37 cellular contexts compared by ENCODE assay signal in genomic region chrX:28170713-28171112, GRCh38.
"Had no signal": no experiment of that assay in that cellular context is flagged by ENCODE, and none has a peak within 500 bp of the region (broad histone marks: within the 10 kb centered on the region; RNA-seq: fewer than 3 reads in every experiment).

No MANE protein-coding gene starts in this region.

- H3K36me3 ChIP-seq: ascending aorta, brain microvascular endothelial cell, breast epithelium had no signal

- DNase-seq: activated B cell treated with CpG ODN at 0.5 μM for 24 hours; activated CD4-positive, alpha-beta memory T cell treated with anti-CD3 and anti-CD28 coated beads for 36 hours; activated CD4-positive, alpha-beta T cell treated with anti-CD3 and anti-CD28 coated beads for 4 hours; activated CD4-positive, alpha-beta T cell treated with anti-CD3 and anti-CD28 coated beads, Interleukin-2, amount 10 ng/mL, durations not matched to agents 24 days and 14 days; activated CD4-positive, alpha-beta T cell treated with anti-CD3 and anti-CD28 coated beads, Interleukin-2, amount 50 U/mL, for 1 hour; activated CD4-positive, alpha-beta T cell treated with anti-CD3 and anti-CD28 coated beads, Interleukin-2, amount 50 U/mL, for 4 hours; activated CD4-positive, CD25-positive, alpha-beta regulatory T cell treated with anti-CD3 and anti-CD28 coated beads, Interleukin-2, amount 50 U/mL, for 72 hours; activated CD8-positive, alpha-beta memory T cell treated with anti-CD3 and anti-CD28 coated beads, Interleukin-2, amount 50 U/mL, for 4 hours; activated CD8-positive, alpha-beta T cell treated with anti-CD3 and anti-CD28 coated beads for 36 hours; activated effector memory CD4-positive, alpha-beta T cell treated with anti-CD3 and anti-CD28 coated beads, Interleukin-2, amount 50 U/mL, for 16 hours; activated gamma-delta T cell treated with Interleukin-2 at 50 U/mL for 16 hours; activated naive CD4-positive, alpha-beta T cell; activated naive CD4-positive, alpha-beta T cell treated with anti-CD3 and anti-CD28 coated beads, Interleukin-2, amount 10 ng/mL, durations not matched to agents 7 days and 5 days; activated naive CD8-positive, alpha-beta T cell treated with anti-CD3 and anti-CD28 coated beads, Interleukin-2, amount 10 ng/mL, durations not matched to agents 7 days and 5 days; activated naive CD8-positive, alpha-beta T cell treated with anti-CD3 and anti-CD28 coated beads, Interleukin-2, amount 50 U/mL, for 24 hours; activated T-cell treated with anti-CD3 and anti-CD28 coated beads for 4 hours; activated T-cell treated with anti-CD3 and anti-CD28 coated beads, Interleukin-2, amount 50 U/mL, for 1 hour; activated T-cell treated with anti-CD3 and anti-CD28 coated beads, Interleukin-2, amount 50 U/mL, for 4 hours; activated T-cell treated with anti-CD3 and anti-CD28 coated beads, Interleukin-2, amount 50 U/mL, for 72 hours; amygdala; anterior cingulate cortex; body of pancreas; brain microvascular endothelial cell; central memory CD4-positive, alpha-beta T cell; T-helper 1 cell; T-helper 2 cell; T-helper 9 cell had no signal

- H3K36me3 Mint-ChIP-seq: activated CD4-positive, alpha-beta memory T cell treated with anti-CD3 and anti-CD28 coated beads for 36 hours; activated naive CD4-positive, alpha-beta T cell treated with anti-CD3 and anti-CD28 coated beads, Interleukin-2, amount 10 ng/mL, durations not matched to agents 7 days and 5 days; activated naive CD4-positive, alpha-beta T cell treated with anti-CD3 and anti-CD28 coated beads, Interleukin-2, amount 50 U/mL, for 24 hours; activated naive CD8-positive, alpha-beta T cell; activated naive CD8-positive, alpha-beta T cell treated with anti-CD3 and anti-CD28 coated beads, Interleukin-2, amount 10 ng/mL, durations not matched to agents 7 days and 5 days had no signal

- FAIRE-seq: TTC549 had no signal

- H3K27me3 ChIP-seq: ascending aorta, body of pancreas, brain microvascular endothelial cell, breast epithelium had no signal

- H3K4me3 Mint-ChIP-seq: activated B cell treated with CpG ODN at 0.5 μM for 24 hours; activated CD4-positive, alpha-beta memory T cell treated with anti-CD3 and anti-CD28 coated beads for 36 hours; activated CD4-positive, alpha-beta T cell treated with anti-CD3 and anti-CD28 coated beads, Interleukin-2, amount 10 ng/mL, durations not matched to agents 24 days and 14 days; activated CD8-positive, alpha-beta T cell treated with anti-CD3 and anti-CD28 coated beads for 36 hours; activated naive CD4-positive, alpha-beta T cell treated with anti-CD3 and anti-CD28 coated beads, Interleukin-2, amount 10 ng/mL, durations not matched to agents 7 days and 5 days; activated naive CD4-positive, alpha-beta T cell treated with anti-CD3 and anti-CD28 coated beads, Interleukin-2, amount 50 U/mL, for 24 hours; activated naive CD8-positive, alpha-beta T cell; activated naive CD8-positive, alpha-beta T cell treated with anti-CD3 and anti-CD28 coated beads, Interleukin-2, amount 10 ng/mL, durations not matched to agents 7 days and 5 days; activated naive CD8-positive, alpha-beta T cell treated with anti-CD3 and anti-CD28 coated beads, Interleukin-2, amount 50 U/mL, for 24 hours; activated T-cell treated with anti-CD3 and anti-CD28 coated beads, Interleukin-2, amount 50 U/mL, for 4 hours; activated T-cell treated with anti-CD3 and anti-CD28 coated beads, Interleukin-2, amount 50 U/mL, for 72 hours; activated T-helper 1 cell treated with anti-CD3 and anti-CD28 coated beads, Interleukin-12 subunit alpha, Interleukin-12 subunit beta, Interleukin-2, Interleukin-4 antibody, amounts not matched to agents 30 ng/mL and 10 ng/mL and 1 ng/mL, durations not matched to agents 14 hours and 24 hours and 36 hours; activated T-helper 17 cell treated with anti-CD3 and anti-CD28 coated beads, Interleukin-2, amount 50 U/mL, for 72 hours; T-helper 1 cell treated with Interleukin-12 subunit alpha and Interleukin-12 subunit beta and Interleukin-4 antibody, amounts not matched to agents 30 μg/mL and 1 μg/mL, for 36 hours; T-helper 2 cell treated with Interferon-gamma antibody and Interleukin-4, amounts not matched to agents 5 μg/mL and 100 μg/mL, for 36 hours had no signal

- H3K4me1 Mint-ChIP-seq: activated B cell treated with CpG ODN at 0.5 μM for 24 hours; activated CD4-positive, alpha-beta T cell treated with anti-CD3 and anti-CD28 coated beads, Interleukin-2, amount 10 ng/mL, durations not matched to agents 24 days and 14 days; activated naive CD4-positive, alpha-beta T cell treated with anti-CD3 and anti-CD28 coated beads, Interleukin-2, amount 10 ng/mL, durations not matched to agents 7 days and 5 days; activated naive CD4-positive, alpha-beta T cell treated with anti-CD3 and anti-CD28 coated beads, Interleukin-2, amount 50 U/mL, for 24 hours; activated naive CD8-positive, alpha-beta T cell treated with anti-CD3 and anti-CD28 coated beads, Interleukin-2, amount 10 ng/mL, durations not matched to agents 7 days and 5 days; activated naive CD8-positive, alpha-beta T cell treated with anti-CD3 and anti-CD28 coated beads, Interleukin-2, amount 50 U/mL, for 24 hours; activated T-helper 17 cell treated with anti-CD3 and anti-CD28 coated beads, Interleukin-2, amount 50 U/mL, for 72 hours had no signal

- H3K4me3 ChIP-seq: ascending aorta, body of pancreas, breast epithelium had no signal

- ATAC-seq: activated CD8-positive, alpha-beta T cell treated with anti-CD3 and anti-CD28 coated beads for 36 hours; activated naive CD8-positive, alpha-beta T cell treated with anti-CD3 and anti-CD28 coated beads, Interleukin-2, amount 50 U/mL, for 24 hours; activated T-cell treated with anti-CD3 and anti-CD28 coated beads, Interleukin-2, amount 50 U/mL, for 4 hours; activated T-cell treated with anti-CD3 and anti-CD28 coated beads, Interleukin-2, amount 50 U/mL, for 72 hours; activated T-helper 17 cell treated with anti-CD3 and anti-CD28 coated beads, Interleukin-2, amount 50 U/mL, for 72 hours; body of pancreas had no signal

- H3K27me3 Mint-ChIP-seq: activated B cell treated with CpG ODN at 0.5 μM for 24 hours; activated CD4-positive, alpha-beta memory T cell treated with anti-CD3 and anti-CD28 coated beads for 36 hours; activated CD4-positive, alpha-beta T cell treated with anti-CD3 and anti-CD28 coated beads, Interleukin-2, amount 10 ng/mL, durations not matched to agents 24 days and 14 days; activated CD8-positive, alpha-beta T cell treated with anti-CD3 and anti-CD28 coated beads for 36 hours; activated naive CD4-positive, alpha-beta T cell treated with anti-CD3 and anti-CD28 coated beads, Interleukin-2, amount 10 ng/mL, durations not matched to agents 7 days and 5 days; activated naive CD4-positive, alpha-beta T cell treated with anti-CD3 and anti-CD28 coated beads, Interleukin-2, amount 50 U/mL, for 24 hours; activated naive CD8-positive, alpha-beta T cell; activated naive CD8-positive, alpha-beta T cell treated with anti-CD3 and anti-CD28 coated beads, Interleukin-2, amount 10 ng/mL, durations not matched to agents 7 days and 5 days; activated naive CD8-positive, alpha-beta T cell treated with anti-CD3 and anti-CD28 coated beads, Interleukin-2, amount 50 U/mL, for 24 hours; activated T-helper 17 cell treated with anti-CD3 and anti-CD28 coated beads, Interleukin-2, amount 50 U/mL, for 72 hours had no signal

- H3K9me3 ChIP-seq: ascending aorta, body of pancreas, breast epithelium had no signal

- H3K9me3 Mint-ChIP-seq: activated CD4-positive, alpha-beta T cell treated with anti-CD3 and anti-CD28 coated beads, Interleukin-2, amount 10 ng/mL, durations not matched to agents 24 days and 14 days; activated naive CD4-positive, alpha-beta T cell treated with anti-CD3 and anti-CD28 coated beads, Interleukin-2, amount 50 U/mL, for 24 hours; activated naive CD8-positive, alpha-beta T cell treated with anti-CD3 and anti-CD28 coated beads, Interleukin-2, amount 10 ng/mL, durations not matched to agents 7 days and 5 days; activated T-cell treated with anti-CD3 and anti-CD28 coated beads, Interleukin-2, amount 50 U/mL, for 4 hours; activated T-cell treated with anti-CD3 and anti-CD28 coated beads, Interleukin-2, amount 50 U/mL, for 72 hours; activated T-helper 1 cell treated with anti-CD3 and anti-CD28 coated beads, Interleukin-12 subunit alpha, Interleukin-12 subunit beta, Interleukin-2, Interleukin-4 antibody, amounts not matched to agents 30 ng/mL and 10 ng/mL and 1 ng/mL, durations not matched to agents 14 hours and 24 hours and 36 hours; T-helper 2 cell treated with Interferon-gamma antibody and Interleukin-4, amounts not matched to agents 5 μg/mL and 100 μg/mL, for 36 hours had no signal

- H3K27ac Mint-ChIP-seq: activated B cell treated with CpG ODN at 0.5 μM for 24 hours; activated CD4-positive, alpha-beta memory T cell treated with anti-CD3 and anti-CD28 coated beads for 36 hours; activated CD4-positive, alpha-beta T cell treated with anti-CD3 and anti-CD28 coated beads, Interleukin-2, amount 10 ng/mL, durations not matched to agents 24 days and 14 days; activated CD8-positive, alpha-beta T cell treated with anti-CD3 and anti-CD28 coated beads for 36 hours; activated naive CD4-positive, alpha-beta T cell treated with anti-CD3 and anti-CD28 coated beads, Interleukin-2, amount 10 ng/mL, durations not matched to agents 7 days and 5 days; activated naive CD4-positive, alpha-beta T cell treated with anti-CD3 and anti-CD28 coated beads, Interleukin-2, amount 50 U/mL, for 24 hours; activated naive CD8-positive, alpha-beta T cell; activated naive CD8-positive, alpha-beta T cell treated with anti-CD3 and anti-CD28 coated beads, Interleukin-2, amount 10 ng/mL, durations not matched to agents 7 days and 5 days; activated naive CD8-positive, alpha-beta T cell treated with anti-CD3 and anti-CD28 coated beads, Interleukin-2, amount 50 U/mL, for 24 hours; activated T-cell treated with anti-CD3 and anti-CD28 coated beads, Interleukin-2, amount 50 U/mL, for 72 hours; activated T-helper 1 cell treated with anti-CD3 and anti-CD28 coated beads, Interleukin-12 subunit alpha, Interleukin-12 subunit beta, Interleukin-2, Interleukin-4 antibody, amounts not matched to agents 30 ng/mL and 10 ng/mL and 1 ng/mL, durations not matched to agents 14 hours and 24 hours and 36 hours; activated T-helper 17 cell treated with anti-CD3 and anti-CD28 coated beads, Interleukin-2, amount 50 U/mL, for 72 hours; T-helper 1 cell treated with Interleukin-12 subunit alpha and Interleukin-12 subunit beta and Interleukin-4 antibody, amounts not matched to agents 30 μg/mL and 1 μg/mL, for 36 hours; T-helper 2 cell treated with Interferon-gamma antibody and Interleukin-4, amounts not matched to agents 5 μg/mL and 100 μg/mL, for 36 hours had no signal

- H3K27ac ChIP-seq: ascending aorta, body of pancreas, brain microvascular endothelial cell, breast epithelium, VCaP had no signal

- H3K4me1 ChIP-seq: ascending aorta, body of pancreas, breast epithelium had no signal
